ENCODE assay signal across 20 cellular contexts in the genomic region with DNA sequence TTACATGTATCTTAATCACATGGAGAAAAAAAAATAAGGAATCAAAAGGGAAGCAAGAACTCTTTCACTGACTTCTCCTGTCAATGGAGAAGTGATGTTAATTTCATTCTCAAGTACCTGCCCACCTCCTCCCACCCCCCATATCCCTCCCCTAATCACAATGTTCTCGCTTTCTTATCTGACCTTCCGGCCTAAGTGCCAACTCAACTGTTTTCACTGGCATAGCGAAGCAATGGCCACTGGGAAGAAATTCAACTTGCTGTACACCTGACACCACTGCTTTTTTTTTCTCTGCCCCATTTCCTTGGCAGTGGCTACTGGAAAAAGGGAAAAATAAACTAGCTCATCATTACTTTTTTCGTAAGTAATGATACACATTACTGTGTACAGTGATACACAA. TPM values are rescaled to one million over a fixed set of nuclear protein-coding genes. Genes with fewer than 3 reads are reported as not detected.
"Had no signal": no experiment of that assay in that cellular context is flagged by ENCODE, and none has a peak within 500 bp of the region (broad histone marks: within the 10 kb centered on the region; RNA-seq: fewer than 3 reads in every experiment).

No MANE protein-coding gene starts in this region.

- ATAC-seq: foreskin keratinocyte; left lung; psoas muscle; stimulated activated naive B cell treated with anti-CD40 and anti-IgM and Interleukin-4, amounts not matched to agents 10 μg/mL and 1 μg/mL and 100 μg/mL, for 72 hours; stimulated activated naive CD8-positive, alpha-beta T cell treated with anti-CD3 and anti-CD28 coated beads, Interleukin-15, amount 100 ng/mL, for 72 hours had no signal

- H3K27ac ChIP-seq: foreskin keratinocyte, left lung, sigmoid colon, skin epidermis, thoracic aorta, transverse colon had no signal

- DNase-seq: erythroblast; foreskin keratinocyte; head of caudate nucleus; hippocampal formation; kidney glomerular epithelial cell; left lung; mesenchymal stem cell; naive B cell; psoas muscle; retina; sigmoid colon; stimulated activated CD4-positive, alpha-beta T cell treated with anti-CD3 and anti-CD28 coated beads, Interleukin-2, amount 100 ng/mL, for 24 hours; stimulated activated CD4-positive, alpha-beta T cell treated with anti-CD3 and anti-CD28 coated beads, Interleukin-4, amount 100 ng/mL, for 4 hours; stimulated activated naive B cell treated with anti-CD40 and anti-IgM and Interleukin-4, amounts not matched to agents 10 μg/mL and 1 μg/mL and 100 μg/mL, for 72 hours; stimulated activated naive CD8-positive, alpha-beta T cell treated with anti-CD3 and anti-CD28 coated beads, Interleukin-15, amount 100 ng/mL, for 72 hours; substantia nigra; transverse colon had no signal

- H3K4me1 ChIP-seq: foreskin keratinocyte had no signal

- H3K4me3 ChIP-seq: left lung, lung, psoas muscle, sigmoid colon, skin epidermis, thoracic aorta, transverse colon had no signal

- H3K27me3 ChIP-seq: foreskin keratinocyte, left lung, sigmoid colon, transverse colon had no signal

- H3K36me3 ChIP-seq: left lung, sigmoid colon, thoracic aorta, transverse colon had no signal

- H3K9me3 ChIP-seq: left lung, psoas muscle, sigmoid colon, thoracic aorta, transverse colon had no signal

RNA-seq across cellular contexts. Expression of a gene that starts 3.8 kb away (rescaled TPM):
- total RNA-seq: psoas muscle had no signal
